In genomic region chr14:56892959-56893358, GRCh38 we compare ENCODE assay signal across 22 cellular contexts.
DNase-seq lines count a peak whose midpoint lies in the region; TF ChIP-seq lines count a peak whose summit lies in the region.
"Had no signal": no experiment of that assay in that cellular context is flagged by ENCODE, and none has a peak within 500 bp of the region (broad histone marks: within the 10 kb centered on the region; RNA-seq: fewer than 3 reads in every experiment).

No MANE protein-coding gene starts in this region.

- no peaks in the 10 kb centered on the region for H3K27me3 ChIP-seq in vagina
- H3K27me3 ChIP-seq: MG63, Peyer's patch, SJCRH30 had no signal

- H3K36me3 ChIP-seq in vagina, result no peaks in the 10 kb centered on the region
- H3K36me3 ChIP-seq: MG63, Peyer's patch, SJCRH30 had no signal

- H3K9me3 ChIP-seq in vagina, result no peaks in the 10 kb centered on the region
- H3K9me3 ChIP-seq: A549, MG63, Peyer's patch, SJCRH30 had no signal

- intact Hi-C loops in vagina (cut with DNase I), result no loop called here

- H3K4me1 ChIP-seq in vagina, result no peaks in the 10 kb centered on the region
- H3K4me1 ChIP-seq: A549, Peyer's patch, SJCRH30 had no signal

- no peak overlapping the region for H3K4me3 ChIP-seq in vagina
- H3K4me3 ChIP-seq: A549, K562, MG63, Peyer's patch, SJCRH30 had no signal

- DNase-seq in NCI-H748 (lab: John Stamatoyannopoulos, UW; ENCODE audit: unreplicated experiment), result peak; percentile 26
- DNase-seq in NCI-H748 treated with DMSO at 0.1 percent for 48 hours (lab: John Stamatoyannopoulos, UW), result no peak
- DNase-seq in NCI-H2107 (lab: John Stamatoyannopoulos, UW), result peak; percentile 63
- peak; percentile 46 for DNase-seq in RPMI8226
- no peak for DNase-seq in vagina (ENCODE audit: extremely low spot score in 2 of 2)
- DNase-seq in cerebellar cortex (ENCODE audit: low spot score), result no peak
- DNase-seq in cortex of kidney (lab: John Stamatoyannopoulos, UW), result no peak
- DNase-seq: DMS79; H7; HFFc6; MG63; NCI-H1048; NCI-H2029 treated with DMSO at 0.1 percent for 48 hours; NCI-H226; NCI-H524 treated with DMSO at 0.1 percent for 48 hours; NK-92 treated with Interleukin-12 subunit alpha and Interleukin-12 subunit beta, amount 100 ng/mL, for 24 hours; Peyer's patch; SJCRH30; T-cell had no signal

- no peak for TF ChIP-seq CTCF in vagina (IDR thresholded peaks at IDR 0.05)

- TF ChIP-seq POLR2A in vagina (IDR thresholded peaks at IDR 0.05), result no peak

- H3K27ac ChIP-seq in vagina, result no peak overlapping the region
- H3K27ac ChIP-seq: A549, HL-60, Peyer's patch, SJCRH30 had no signal

Comparison
In these comparisons a context has a peak if more than half of its experiments do, and no peak if none do; other contexts are left out.
1. DNase-seq: peak in NCI-H748 (single experiment), NCI-H2107 (single experiment) and RPMI8226 (single experiment); none in NCI-H748 treated with DMSO at 0.1 percent for 48 hours (single experiment), vagina (0 of 2), cerebellar cortex (single experiment) and cortex of kidney (single experiment).